Comparison of ENCODE assay signal across 19 cellular contexts in the genomic region with DNA sequence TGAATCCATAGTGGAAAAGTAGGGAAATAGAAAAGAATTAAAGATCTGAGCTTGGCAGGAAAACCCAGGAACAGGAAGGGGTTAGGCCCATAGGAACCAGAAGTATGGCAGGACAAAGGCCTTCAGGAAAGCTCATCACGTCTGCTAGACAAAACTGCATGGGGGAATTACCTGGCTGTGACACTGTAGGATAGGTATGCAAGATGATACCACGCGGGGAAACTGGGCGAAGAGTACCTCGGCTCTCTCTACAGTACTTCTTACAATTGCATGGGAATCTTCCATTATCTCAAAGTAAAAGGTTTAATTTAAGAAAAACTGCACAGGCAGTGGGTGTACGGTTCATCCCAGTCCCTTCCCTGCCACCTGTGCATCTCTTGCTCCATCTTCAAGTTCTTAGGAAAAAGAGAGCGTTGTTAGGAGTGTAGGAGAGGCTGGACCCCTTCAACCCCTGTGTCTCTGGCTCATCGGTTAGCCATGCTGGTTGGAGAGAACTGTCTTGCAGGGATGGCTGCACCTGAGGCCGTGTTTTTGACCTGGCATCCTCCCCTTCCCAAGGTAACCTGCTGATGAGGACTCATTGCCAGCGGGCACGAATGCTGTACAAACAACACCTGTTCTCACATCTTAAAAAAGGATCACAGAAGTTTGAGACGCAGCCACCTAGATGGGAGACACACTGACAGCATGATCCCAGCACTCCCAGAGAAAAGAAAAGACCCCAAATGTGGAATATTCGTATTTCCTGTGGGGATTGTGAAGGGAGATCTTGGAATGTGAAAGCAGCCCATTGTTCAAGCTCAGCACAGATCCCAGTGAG.
"Had no signal": no experiment of that assay in that cellular context is flagged by ENCODE, and none has a peak within 500 bp of the region (broad histone marks: within the 10 kb centered on the region; RNA-seq: fewer than 3 reads in every experiment).

No MANE protein-coding gene starts in this region.

- H3K9me3 Mint-ChIP-seq: activated CD8-positive, alpha-beta T cell treated with anti-CD3 and anti-CD28 coated beads for 36 hours; activated T-helper 1 cell treated with anti-CD3 and anti-CD28 coated beads, Interleukin-12 subunit alpha, Interleukin-12 subunit beta, Interleukin-2, Interleukin-4 antibody, amounts not matched to agents 30 ng/mL and 10 ng/mL and 1 ng/mL, durations not matched to agents 14 hours and 24 hours and 36 hours; immature natural killer cell; memory B cell had no signal

- DNase-seq: activated CD4-positive, alpha-beta T cell treated with anti-CD3 and anti-CD28 coated beads for 1 hour; activated CD8-positive, alpha-beta T cell treated with anti-CD3 and anti-CD28 coated beads for 36 hours; activated naive CD4-positive, alpha-beta T cell treated with Interleukin-2 at 50 U/mL for 16 hours; caudate nucleus; colonic mucosa; effector CD4-positive, alpha-beta T cell; hypothalamus; immature natural killer cell; left colon; stimulated activated CD4-positive, alpha-beta T cell treated with anti-CD3 and anti-CD28 coated beads, Interleukin-2, amount 100 ng/mL, for 24 hours; stimulated activated naive CD4-positive, alpha-beta T cell treated with Interleukin-2 at 50 U/mL for 16 hours; T-helper 9 cell; upper lobe of right lung had no signal

- H3K9me3 ChIP-seq: colonic mucosa, psoas muscle, right lobe of liver, upper lobe of right lung had no signal

- H3K4me3 ChIP-seq: colonic mucosa, psoas muscle, right lobe of liver, upper lobe of right lung had no signal

- H3K27me3 ChIP-seq: colonic mucosa, right lobe of liver, upper lobe of right lung had no signal

- H3K4me3 Mint-ChIP-seq: activated CD8-positive, alpha-beta T cell treated with anti-CD3 and anti-CD28 coated beads for 36 hours; activated T-helper 1 cell treated with anti-CD3 and anti-CD28 coated beads, Interleukin-12 subunit alpha, Interleukin-12 subunit beta, Interleukin-2, Interleukin-4 antibody, amounts not matched to agents 30 ng/mL and 10 ng/mL and 1 ng/mL, durations not matched to agents 14 hours and 24 hours and 36 hours; immature natural killer cell; memory B cell; nephron had no signal

- H3K4me1 ChIP-seq: psoas muscle, right lobe of liver, upper lobe of right lung had no signal

- H3K27me3 Mint-ChIP-seq: activated CD8-positive, alpha-beta T cell treated with anti-CD3 and anti-CD28 coated beads for 36 hours had no signal

- H3K27ac Mint-ChIP-seq: activated CD8-positive, alpha-beta T cell treated with anti-CD3 and anti-CD28 coated beads for 36 hours; activated T-helper 1 cell treated with anti-CD3 and anti-CD28 coated beads, Interleukin-12 subunit alpha, Interleukin-12 subunit beta, Interleukin-2, Interleukin-4 antibody, amounts not matched to agents 30 ng/mL and 10 ng/mL and 1 ng/mL, durations not matched to agents 14 hours and 24 hours and 36 hours; immature natural killer cell; memory B cell; nephron had no signal

- H3K27ac ChIP-seq: colonic mucosa, epithelial cell of prostate, psoas muscle, right lobe of liver, upper lobe of right lung had no signal

- H3K36me3 Mint-ChIP-seq: immature natural killer cell, memory B cell had no signal

- ATAC-seq: activated CD8-positive, alpha-beta T cell treated with anti-CD3 and anti-CD28 coated beads for 36 hours; left colon had no signal

- H3K36me3 ChIP-seq: colonic mucosa, right lobe of liver, upper lobe of right lung had no signal
